ENCODE assay signal across 1 cellular context in the genomic region with DNA sequence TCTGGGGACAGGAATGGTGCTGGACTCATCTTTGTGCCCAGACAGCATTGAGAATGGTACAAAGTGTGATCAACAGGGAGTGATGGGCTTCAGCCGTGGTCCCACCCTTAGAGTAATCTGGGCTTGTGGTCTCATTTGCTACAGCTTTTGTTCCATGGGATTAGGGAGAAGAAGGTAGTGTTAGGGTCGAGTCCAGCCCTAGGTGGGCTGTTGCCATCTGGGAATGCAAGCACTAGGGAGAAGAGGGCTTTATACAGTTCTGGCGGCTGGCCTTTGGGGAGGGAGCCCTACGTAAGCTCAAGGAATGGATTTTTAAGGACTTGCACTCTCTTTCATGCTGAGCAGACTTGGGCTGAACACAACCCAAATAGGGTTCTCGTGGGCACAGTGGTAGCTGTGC.
TF ChIP-seq lines count a peak whose summit lies in the region.

No MANE protein-coding gene starts in this region.

TF ChIP-seq in HepG2, 621 proteins besides CTCF, POLR2A, EP300 and RAD21 (continued from another document):
- no peak for TF ChIP-seq FOXO4 (CRISPR knock-in tag; conservative IDR thresholded peaks at IDR 0.05)
